In the genomic region with DNA sequence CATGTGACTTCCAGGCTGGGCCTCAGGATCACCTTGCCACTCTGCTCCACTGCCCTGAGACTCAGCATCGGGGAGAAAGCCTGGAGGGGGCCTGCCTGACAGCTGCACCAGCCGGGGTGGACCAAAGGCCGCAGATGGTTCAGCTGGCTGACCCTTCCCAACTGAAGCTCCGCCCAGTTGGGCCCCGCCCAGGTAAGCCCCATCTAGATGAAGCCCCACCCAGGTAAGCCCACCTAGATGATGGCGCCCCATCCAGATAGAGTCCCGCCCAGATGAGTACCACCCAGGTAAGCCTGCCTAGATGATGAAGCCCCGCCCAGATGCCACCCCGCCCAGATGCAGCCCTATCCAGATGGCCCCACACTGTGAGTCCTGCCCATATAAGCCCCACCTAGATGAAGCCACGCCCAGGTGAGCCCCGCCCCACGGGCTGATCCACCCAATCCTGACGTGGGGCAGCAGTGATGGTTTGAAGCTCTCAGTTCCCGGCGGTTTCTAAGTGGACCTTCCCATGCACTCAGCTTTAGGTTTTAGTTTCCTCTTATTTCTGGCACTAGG, we compare ENCODE assay signal across 13 cellular contexts. TPM values are rescaled to one million over a fixed set of nuclear protein-coding genes. Genes with fewer than 3 reads are reported as not detected.
DNase-seq lines count a peak whose midpoint lies in the region; ATAC-seq and TF ChIP-seq lines count a peak whose summit lies in the region.
"Had no signal": no experiment of that assay in that cellular context is flagged by ENCODE, and none has a peak within 500 bp of the region (broad histone marks: within the 10 kb centered on the region; RNA-seq: fewer than 3 reads in every experiment).

No MANE protein-coding gene starts in this region.

- H3K14ac ChIP-seq in neuronal stem cell (ENCODE audit: low read length) = no peak overlapping the region

- no peak overlapping the region for H3K4me3 ChIP-seq in Karpas-422 (ENCODE audit: low read length)
- no peak overlapping the region for H3K4me3 ChIP-seq in neuronal stem cell (ENCODE audit: low read length in 2 of 2)
- H3K4me3 ChIP-seq: adrenal gland had no signal

- H3K9me2 ChIP-seq in Karpas-422 (replicated peaks; ENCODE audit: insufficient read depth, low read length) = no peaks in the 10 kb centered on the region

- H4K91ac ChIP-seq in neuronal stem cell (ENCODE audit: low read depth, low read length, poor library complexity) = no peak overlapping the region

- H3K36me3 ChIP-seq in Karpas-422 (ENCODE audit: insufficient read depth, low read length) (no peaks in the 10 kb centered on the region), neuronal stem cell (replicated peaks in 1 of 2; ENCODE audit: control insufficient read depth in 2 of 2, insufficient read depth in 2 of 2, low read length in 2 of 2) (no peaks in the 10 kb centered on the region)
- H3K36me3 ChIP-seq: adrenal gland had no signal

- H3K27ac ChIP-seq in Karpas-422 (ENCODE audit: low read length) (no peak overlapping the region), neuronal stem cell (replicated peaks; ENCODE audit: low read length) (no peak overlapping the region)
- H3K27ac ChIP-seq: adrenal gland had no signal

- ATAC-seq in activated CD8-positive, alpha-beta T cell treated with anti-CD3 and anti-CD28 coated beads for 36 hours = no peak
- no peak for ATAC-seq in GM19455 (IDR thresholded peaks at IDR 0.05; ENCODE audit: unreplicated experiment)

- CTCF ChIA-PET in activated CD8-positive, alpha-beta T cell treated with anti-CD3 and anti-CD28 coated beads for 36 hours (lab: Charles Lee) = no interaction called here

- peaks cover 3% of the 10 kb centered on the region for H3K79me1 ChIP-seq in neuronal stem cell (ENCODE audit: low read depth, low read length)

- POLR2A ChIA-PET in activated CD8-positive, alpha-beta T cell treated with anti-CD3 and anti-CD28 coated beads for 36 hours (lab: Charles Lee) = interaction anchor here (1.1 to 1.3 kb wide), 4 partner anchors 21 to 61 kb away, joined by 3 to 4 read pairs (median 3); a partner anchor contains a TSS

- no peak overlapping the region for H3K27ac Mint-ChIP-seq in activated CD8-positive, alpha-beta T cell treated with anti-CD3 and anti-CD28 coated beads for 36 hours

- no peaks in the 10 kb centered on the region for H4K20me1 ChIP-seq in Karpas-422 (ENCODE audit: insufficient read depth, low read depth, low read length)

- TF ChIP-seq CTCF in activated CD8-positive, alpha-beta T cell treated with anti-CD3 and anti-CD28 coated beads for 36 hours (IDR thresholded peaks at IDR 0.05) = no peak

- no peak overlapping the region for H3K9ac ChIP-seq in Karpas-422 (ENCODE audit: low read length)
- no peak overlapping the region for H3K9ac ChIP-seq in neuronal stem cell (ENCODE audit: low read depth, low read length, poor library complexity)

- no peak overlapping the region for H2BK120ac ChIP-seq in neuronal stem cell (ENCODE audit: low read depth, low read length)

- no peaks in the 10 kb centered on the region for H3K27me3 Mint-ChIP-seq in activated CD8-positive, alpha-beta T cell treated with anti-CD3 and anti-CD28 coated beads for 36 hours

- H3K18ac ChIP-seq in neuronal stem cell (ENCODE audit: low read length) = peak overlapping the region; percentile 33

- H2AFZ ChIP-seq in Karpas-422 (ENCODE audit: low read length) (no peak overlapping the region), neuronal stem cell (ENCODE audit: low read length) (no peak overlapping the region)

- peaks cover 39% of the 10 kb centered on the region for H3K4me1 Mint-ChIP-seq in activated CD8-positive, alpha-beta T cell treated with anti-CD3 and anti-CD28 coated beads for 36 hours (ENCODE audit: low read depth)

- no CpG with 5 or more reads among the region's 15 CpGs for WGBS in neuronal stem cell (ENCODE audit: extremely low coverage in 2 of 2, insufficient read length in 2 of 2, insufficient replicate concordance in 1 of 2), 2 donors

- H3K36me3 Mint-ChIP-seq in activated CD8-positive, alpha-beta T cell treated with anti-CD3 and anti-CD28 coated beads for 36 hours (ENCODE audit: low read depth) = no peaks in the 10 kb centered on the region
- H3K36me3 Mint-ChIP-seq: IgD-negative memory B cell had no signal

- peaks cover 22% of the 10 kb centered on the region for H3K4me1 ChIP-seq in Karpas-422 (ENCODE audit: low read length)
- peaks cover 8% of the 10 kb centered on the region in 2 donors for H3K4me1 ChIP-seq in neuronal stem cell (ENCODE audit: control insufficient read depth in 2 of 2, insufficient read depth in 1 of 2, low read depth in 1 of 2, low read length in 2 of 2)

- no peak overlapping the region for H2BK15ac ChIP-seq in neuronal stem cell (ENCODE audit: low read length)

- H2BK12ac ChIP-seq in neuronal stem cell (ENCODE audit: low read length) = peak overlapping the region; percentile 80

- peak overlapping the region; percentile 3 for H2AK5ac ChIP-seq in neuronal stem cell (ENCODE audit: low read depth, low read length)

- no peak overlapping the region for H3K4me2 ChIP-seq in Karpas-422 (ENCODE audit: low read depth, low read length, poor library complexity, severe bottlenecking)
- no peak overlapping the region for H3K4me2 ChIP-seq in neuronal stem cell (ENCODE audit: insufficient read depth, low read length, poor library complexity, severe bottlenecking)

- intact Hi-C loops in activated CD8-positive, alpha-beta T cell treated with anti-CD3 and anti-CD28 coated beads for 36 hours (cut with micrococcal nuclease) = no loop called here

- no peaks in the 10 kb centered on the region for H3K9me3 ChIP-seq in Karpas-422 (ENCODE audit: low read length)
- no peaks in the 10 kb centered on the region for H3K9me3 ChIP-seq in neuronal stem cell (replicated peaks in 1 of 2; ENCODE audit: control insufficient read depth in 2 of 2, insufficient read depth in 1 of 2, low read depth in 1 of 2, low read length in 2 of 2)
- H3K9me3 ChIP-seq: adrenal gland had no signal

- H3K27me3 ChIP-seq in Karpas-422 (ENCODE audit: low read length) = no peaks in the 10 kb centered on the region
- H3K27me3 ChIP-seq in neuronal stem cell (ENCODE audit: control insufficient read depth in 3 of 3, insufficient read depth in 3 of 3, low read depth in 1 of 3, low read length in 3 of 3) = peaks cover 0 to 54% (median 17%) of the 10 kb centered on the region in 3 experiments
- H3K27me3 ChIP-seq: adrenal gland had no signal

- H3K4ac ChIP-seq in neuronal stem cell (ENCODE audit: low read length) = no peak overlapping the region

- H2BK5ac ChIP-seq in neuronal stem cell (ENCODE audit: low read length) = peak overlapping the region; percentile 85

- H3K79me2 ChIP-seq in Karpas-422 (ENCODE audit: low read length) = no peaks in the 10 kb centered on the region

- H4K8ac ChIP-seq in neuronal stem cell (ENCODE audit: low read depth, low read length) = peak overlapping the region; percentile 32

- H3K4me3 Mint-ChIP-seq in activated CD8-positive, alpha-beta T cell treated with anti-CD3 and anti-CD28 coated beads for 36 hours = no peak overlapping the region
- H3K4me3 Mint-ChIP-seq: IgD-negative memory B cell had no signal

- no peak overlapping the region for H3K23ac ChIP-seq in neuronal stem cell (ENCODE audit: low read depth, low read length, poor library complexity)

- no peaks in the 10 kb centered on the region for H3K9me3 Mint-ChIP-seq in activated CD8-positive, alpha-beta T cell treated with anti-CD3 and anti-CD28 coated beads for 36 hours

- DNase-seq in activated CD4-positive, alpha-beta T cell treated with anti-CD3 and anti-CD28 coated beads, Interleukin-2, amount 50 U/mL, for 48 hours = peak; percentile 29 to 53
- no peak for DNase-seq in activated CD4-positive, alpha-beta T cell treated with anti-CD3 and anti-CD28 coated beads for 4 hours
- DNase-seq in Karpas-422 (peak; percentile 84), neuronal stem cell (ENCODE audit: low spot score) (no peak), NK-92 (lab: John Stamatoyannopoulos, UW; ENCODE audit: unreplicated experiment) (no peak), NCI-H2081 (lab: John Stamatoyannopoulos, UW) (no peak)
- peak; percentile 50 for DNase-seq in activated CD8-positive, alpha-beta T cell treated with anti-CD3 and anti-CD28 coated beads for 36 hours
- DNase-seq: adrenal gland, cortex of kidney, NCI-H187 treated with DMSO at 0.1 percent for 48 hours had no signal

RNA-seq across cellular contexts. Expression of a gene that starts 10.0 kb away (rescaled TPM):
- 2.0 TPM in 2 replicates for total RNA-seq in Karpas-422 (2014; rRNA removed; shearing (Covaris generic); ENCODE audit: low replicate concordance)
- total RNA-seq in activated CD8-positive, alpha-beta T cell treated with anti-CD3 and anti-CD28 coated beads for 36 hours = 1 to 10 TPM; 4.9 to 7.0 TPM
- 0.15 TPM for polyA plus RNA-seq in neuronal stem cell (2013, experiment 1 of 2)
- 0.12 TPM for polyA plus RNA-seq in neuronal stem cell (2013, experiment 2 of 2)

RNA-seq across cellular contexts. Expression of a gene that starts 10.3 kb away (rescaled TPM):
- 0.67 TPM in 1 of 2 replicates, not detected in the other for total RNA-seq in Karpas-422 (2014; rRNA removed; shearing (Covaris generic); ENCODE audit: low replicate concordance)
- total RNA-seq in activated CD8-positive, alpha-beta T cell treated with anti-CD3 and anti-CD28 coated beads for 36 hours = not detected
- polyA plus RNA-seq in neuronal stem cell (2013, experiment 1 of 2) = not detected
- polyA plus RNA-seq in neuronal stem cell (2013, experiment 2 of 2) = not detected
- total RNA-seq: T-helper 1 cell treated with Interleukin-12 subunit alpha and Interleukin-12 subunit beta and Interleukin-4 antibody, amounts not matched to agents 30 ng/mL and 1 ng/mL, for 36 hours had no signal
- polyA plus RNA-seq: IgD-negative memory B cell had no signal

Comparison
In these comparisons a context has a peak if more than half of its experiments do, and no peak if none do; other contexts are left out.
1. DNase-seq: peak in activated CD4-positive, alpha-beta T cell treated with anti-CD3 and anti-CD28 coated beads, Interleukin-2, amount 50 U/mL, for 48 hours (2 of 2), Karpas-422 (single experiment) and activated CD8-positive, alpha-beta T cell treated with anti-CD3 and anti-CD28 coated beads for 36 hours (single experiment); none in activated CD4-positive, alpha-beta T cell treated with anti-CD3 and anti-CD28 coated beads for 4 hours (0 of 2), neuronal stem cell (single experiment), NK-92 (single experiment) and NCI-H2081 (0 of 2).